1 cellular context compared by ENCODE assay signal in genomic region chr1:1432951-1433803, GRCh38.
TF ChIP-seq lines count a peak whose summit lies in the region.

No MANE protein-coding gene starts in this region.

TF ChIP-seq in HepG2, 621 proteins besides CTCF, POLR2A, EP300 and RAD21 (continued from another document):
- TF ChIP-seq, protein P1, sequence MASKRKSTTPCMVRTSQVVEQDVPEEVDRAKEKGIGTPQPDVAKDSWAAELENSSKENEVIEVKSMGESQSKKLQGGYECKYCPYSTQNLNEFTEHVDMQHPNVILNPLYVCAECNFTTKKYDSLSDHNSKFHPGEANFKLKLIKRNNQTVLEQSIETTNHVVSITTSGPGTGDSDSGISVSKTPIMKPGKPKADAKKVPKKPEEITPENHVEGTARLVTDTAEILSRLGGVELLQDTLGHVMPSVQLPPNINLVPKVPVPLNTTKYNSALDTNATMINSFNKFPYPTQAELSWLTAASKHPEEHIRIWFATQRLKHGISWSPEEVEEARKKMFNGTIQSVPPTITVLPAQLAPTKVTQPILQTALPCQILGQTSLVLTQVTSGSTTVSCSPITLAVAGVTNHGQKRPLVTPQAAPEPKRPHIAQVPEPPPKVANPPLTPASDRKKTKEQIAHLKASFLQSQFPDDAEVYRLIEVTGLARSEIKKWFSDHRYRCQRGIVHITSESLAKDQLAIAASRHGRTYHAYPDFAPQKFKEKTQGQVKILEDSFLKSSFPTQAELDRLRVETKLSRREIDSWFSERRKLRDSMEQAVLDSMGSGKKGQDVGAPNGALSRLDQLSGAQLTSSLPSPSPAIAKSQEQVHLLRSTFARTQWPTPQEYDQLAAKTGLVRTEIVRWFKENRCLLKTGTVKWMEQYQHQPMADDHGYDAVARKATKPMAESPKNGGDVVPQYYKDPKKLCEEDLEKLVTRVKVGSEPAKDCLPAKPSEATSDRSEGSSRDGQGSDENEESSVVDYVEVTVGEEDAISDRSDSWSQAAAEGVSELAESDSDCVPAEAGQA (IDR thresholded peaks at IDR 0.05; ENCODE audit: low read depth), result peak; percentile 32; the same call in 1 of the 2 replicates
- TF ChIP-seq, protein P1 (CRISPR knock-in tag; IDR thresholded peaks at IDR 0.05; ENCODE audit: borderline replicate concordance), result peak; percentile 74; the same call in 1 of the 2 replicates
- TF ChIP-seq, protein P2, sequence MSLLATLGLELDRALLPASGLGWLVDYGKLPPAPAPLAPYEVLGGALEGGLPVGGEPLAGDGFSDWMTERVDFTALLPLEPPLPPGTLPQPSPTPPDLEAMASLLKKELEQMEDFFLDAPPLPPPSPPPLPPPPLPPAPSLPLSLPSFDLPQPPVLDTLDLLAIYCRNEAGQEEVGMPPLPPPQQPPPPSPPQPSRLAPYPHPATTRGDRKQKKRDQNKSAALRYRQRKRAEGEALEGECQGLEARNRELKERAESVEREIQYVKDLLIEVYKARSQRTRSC (CRISPR knock-in tag; IDR thresholded peaks at IDR 0.05; ENCODE audit: low read depth), result no peak
- TF ChIP-seq, protein P3, sequence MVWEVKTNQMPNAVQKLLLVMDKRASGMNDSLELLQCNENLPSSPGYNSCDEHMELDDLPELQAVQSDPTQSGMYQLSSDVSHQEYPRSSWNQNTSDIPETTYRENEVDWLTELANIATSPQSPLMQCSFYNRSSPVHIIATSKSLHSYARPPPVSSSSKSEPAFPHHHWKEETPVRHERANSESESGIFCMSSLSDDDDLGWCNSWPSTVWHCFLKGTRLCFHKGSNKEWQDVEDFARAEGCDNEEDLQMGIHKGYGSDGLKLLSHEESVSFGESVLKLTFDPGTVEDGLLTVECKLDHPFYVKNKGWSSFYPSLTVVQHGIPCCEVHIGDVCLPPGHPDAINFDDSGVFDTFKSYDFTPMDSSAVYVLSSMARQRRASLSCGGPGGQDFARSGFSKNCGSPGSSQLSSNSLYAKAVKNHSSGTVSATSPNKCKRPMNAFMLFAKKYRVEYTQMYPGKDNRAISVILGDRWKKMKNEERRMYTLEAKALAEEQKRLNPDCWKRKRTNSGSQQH (CRISPR knock-in tag; IDR thresholded peaks at IDR 0.05; ENCODE audit: low read depth), result peak; percentile 56; the same call in 1 of the 2 replicates
- TF ChIP-seq ZNF333 (CRISPR knock-in tag; IDR thresholded peaks at IDR 0.05; ENCODE audit: borderline replicate concordance) (no peak), ZSCAN29 (CRISPR knock-in tag; conservative IDR thresholded peaks at IDR 0.05) (0 out of 2 replicates have a peak, but pooled peaks have one; percentile 67), HMG20B (CRISPR knock-in tag; conservative IDR thresholded peaks at IDR 0.05) (peak; percentile 84; the same call in 1 of the 2 replicates), MEIS1 (CRISPR knock-in tag; IDR thresholded peaks at IDR 0.05; ENCODE audit: borderline replicate concordance) (peak; percentile 22; the same call in 1 of the 2 replicates), ZBTB20 (CRISPR knock-in tag; IDR thresholded peaks at IDR 0.05; ENCODE audit: borderline replicate concordance, low read depth) (peak; percentile 75), FOXK2 (IDR thresholded peaks at IDR 0.05) (peak; percentile 55), FOXP1 (IDR thresholded peaks at IDR 0.05) (no peak), FOXP1 (CRISPR knock-in tag; IDR thresholded peaks at IDR 0.05) (peak; percentile 55)
- TF ChIP-seq, protein P4, sequence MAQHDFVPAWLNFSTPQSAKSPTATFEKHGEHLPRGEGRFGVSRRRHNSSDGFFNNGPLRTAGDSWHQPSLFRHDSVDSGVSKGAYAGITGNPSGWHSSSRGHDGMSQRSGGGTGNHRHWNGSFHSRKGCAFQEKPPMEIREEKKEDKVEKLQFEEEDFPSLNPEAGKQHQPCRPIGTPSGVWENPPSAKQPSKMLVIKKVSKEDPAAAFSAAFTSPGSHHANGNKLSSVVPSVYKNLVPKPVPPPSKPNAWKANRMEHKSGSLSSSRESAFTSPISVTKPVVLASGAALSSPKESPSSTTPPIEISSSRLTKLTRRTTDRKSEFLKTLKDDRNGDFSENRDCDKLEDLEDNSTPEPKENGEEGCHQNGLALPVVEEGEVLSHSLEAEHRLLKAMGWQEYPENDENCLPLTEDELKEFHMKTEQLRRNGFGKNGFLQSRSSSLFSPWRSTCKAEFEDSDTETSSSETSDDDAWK (CRISPR knock-in tag; IDR thresholded peaks at IDR 0.05), result no peak
- TF ChIP-seq, protein P5, sequence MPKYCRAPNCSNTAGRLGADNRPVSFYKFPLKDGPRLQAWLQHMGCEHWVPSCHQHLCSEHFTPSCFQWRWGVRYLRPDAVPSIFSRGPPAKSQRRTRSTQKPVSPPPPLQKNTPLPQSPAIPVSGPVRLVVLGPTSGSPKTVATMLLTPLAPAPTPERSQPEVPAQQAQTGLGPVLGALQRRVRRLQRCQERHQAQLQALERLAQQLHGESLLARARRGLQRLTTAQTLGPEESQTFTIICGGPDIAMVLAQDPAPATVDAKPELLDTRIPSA (CRISPR knock-in tag; IDR thresholded peaks at IDR 0.05; ENCODE audit: borderline replicate concordance), result peak; percentile 88; the same call in 1 of the 2 replicates
